Comparison of ENCODE assay signal across 23 cellular contexts in genomic region chr11:31884080-31884479, GRCh38.
"Had no signal": no experiment of that assay in that cellular context is flagged by ENCODE, and none has a peak within 500 bp of the region (broad histone marks: within the 10 kb centered on the region; RNA-seq: fewer than 3 reads in every experiment).

No MANE protein-coding gene starts in this region.

- H3K27ac ChIP-seq: Peyer's patch, SJSA1, SK-N-MC had no signal

- ATAC-seq: Right ventricle myocardium inferior had no signal

- H3K4me1 ChIP-seq: Peyer's patch, SJSA1 had no signal

- H3K36me3 ChIP-seq: Peyer's patch, SJSA1 had no signal

- H3K4me3 ChIP-seq: Peyer's patch, SJSA1, SK-N-MC had no signal

- H3K9me3 ChIP-seq: Peyer's patch, SJSA1 had no signal

- DNase-seq: Kasumi-1; KG1; MM.1S; NCI-H1092 treated with DMSO at 0.1 percent for 48 hours; NCI-H1436; NCI-H187; NCI-H2029; NCI-H2081 treated with DMSO at 0.1 percent for 48 hours; NCI-H2171; NCI-H226; NCI-H446; NCI-H510A; NCI-H524 treated with DMSO at 0.1 percent for 48 hours; NCI-H69; NCI-H774; NK-92 treated with Interleukin-12 subunit alpha and Interleukin-12 subunit beta, amount 100 ng/mL, for 24 hours; OCI-M1; PC-9; Peyer's patch; SHP77 treated with DMSO at 0.1 percent for 48 hours had no signal

- H3K27me3 ChIP-seq: Peyer's patch, SJSA1 had no signal
